Comparison of ENCODE assay signal across 1 cellular context in genomic region chr9:110691002-110691549, GRCh38.
TF ChIP-seq lines count a peak whose summit lies in the region.

No MANE protein-coding gene starts in this region.

TF ChIP-seq in H1, 55 proteins besides CTCF, POLR2A, EP300 and RAD21:
- TF ChIP-seq E2F6 (IDR thresholded peaks at IDR 0.05) = no peak
- no peak for TF ChIP-seq RXRA (IDR thresholded peaks at IDR 0.05; ENCODE audit: insufficient read depth, low read depth, low read length)
- TF ChIP-seq SP2 (IDR thresholded peaks at IDR 0.05; ENCODE audit: low read length) = no peak
- no peak for TF ChIP-seq YY1 (IDR thresholded peaks at IDR 0.05; ENCODE audit: low read depth, low read length)
- TF ChIP-seq ASH2L (IDR thresholded peaks at IDR 0.05; ENCODE audit: low read length) = no peak
- TF ChIP-seq JUN (IDR thresholded peaks at IDR 0.05; ENCODE audit: low read depth, low read length) = no peak
